In the genomic region with DNA sequence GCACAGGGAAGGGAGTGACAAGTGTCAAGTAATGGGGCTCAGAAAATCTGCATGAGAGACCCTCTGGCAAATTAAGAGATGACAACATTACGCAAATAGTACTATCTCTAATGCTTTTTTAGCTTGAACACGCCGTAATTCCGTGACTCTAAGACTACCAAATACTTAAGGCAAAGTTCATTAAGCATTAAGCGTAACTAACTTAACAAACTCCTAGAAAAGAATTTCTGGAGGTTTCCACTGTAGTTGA, we compare ENCODE assay signal across 15 cellular contexts. TPM values are rescaled to one million over a fixed set of nuclear protein-coding genes. Genes with fewer than 3 reads are reported as not detected.
DNase-seq lines count a peak whose midpoint lies in the region; FAIRE-seq and TF ChIP-seq lines count a peak whose summit lies in the region.
"Had no signal": no experiment of that assay in that cellular context is flagged by ENCODE, and none has a peak within 500 bp of the region (broad histone marks: within the 10 kb centered on the region; RNA-seq: fewer than 3 reads in every experiment).

No MANE protein-coding gene starts in this region.

- H4K20me1 ChIP-seq in KMS-11 (ENCODE audit: insufficient read depth) = no peaks in the 10 kb centered on the region

- no peak overlapping the region for H3K4me2 ChIP-seq in KMS-11

- peak overlapping the region; percentile 50; the same call in 1 of the 2 replicates for H2AFZ ChIP-seq in KMS-11 (ENCODE audit: low read depth)

- TF ChIP-seq CTCF in Calu3 (IDR thresholded peaks at IDR 0.05; ENCODE audit: unreplicated experiment) (no peak), KMS-11 (conservative IDR thresholded peaks at IDR 0.05; ENCODE audit: low read depth, low read length) (no peak), esophagus muscularis mucosa (IDR thresholded peaks at IDR 0.05) (no peak), progenitor cell of endocrine pancreas (IDR thresholded peaks at IDR 0.05; ENCODE audit: unreplicated experiment) (no peak)

- 25% methylated on average over 5 of the region's 5 CpGs for WGBS in esophagus muscularis mucosa

- H3K4me1 Mint-ChIP-seq in Calu3 (ENCODE audit: low read depth, unreplicated experiment) = peaks cover 7% of the 10 kb centered on the region
- H3K4me1 Mint-ChIP-seq in progenitor cell of endocrine pancreas (ENCODE audit: low read depth) = peaks cover 26% of the 10 kb centered on the region

- BruUV-seq in Calu3 (replicated peaks; lab: Mats Ljungman, UMichigan) = no TSS peak

- no peaks in the 10 kb centered on the region for H3K79me2 ChIP-seq in KMS-11 (ENCODE audit: insufficient read depth, low read depth)

- no peak overlapping the region for H3K27ac Mint-ChIP-seq in Calu3 (ENCODE audit: unreplicated experiment)
- H3K27ac Mint-ChIP-seq in progenitor cell of endocrine pancreas = peak overlapping the region; percentile 49

- intact Hi-C loops in Calu3 (cut with micrococcal nuclease; ENCODE audit: unreplicated experiment) = no loop called here
- intact Hi-C loops in esophagus muscularis mucosa (cut with DNase I) = loop anchor here (5.0 kb wide), 1 partner anchor 275 kb away; no protein-coding TSS in a partner anchor

- no peak for FAIRE-seq in RCC 7860 (lab: Jason Lieb, UNC)

- TF ChIP-seq EP300 in esophagus muscularis mucosa (IDR thresholded peaks at IDR 0.05) = no peak

- H3K27me3 Mint-ChIP-seq in Calu3 (ENCODE audit: unreplicated experiment) (peaks cover 100% of the 10 kb centered on the region), progenitor cell of endocrine pancreas (peaks cover 20% of the 10 kb centered on the region)

- H3K9me3 Mint-ChIP-seq in Calu3 (ENCODE audit: low read depth, unreplicated experiment) = no peaks in the 10 kb centered on the region
- no peaks in the 10 kb centered on the region for H3K9me3 Mint-ChIP-seq in progenitor cell of endocrine pancreas (ENCODE audit: low read depth)

- H3K27me3 ChIP-seq in KMS-11 (ENCODE audit: insufficient read depth, low read depth) (no peaks in the 10 kb centered on the region), esophagus muscularis mucosa (peaks cover 0 to 9% (median 0%) of the 10 kb centered on the region in 4 donors)
- H3K27me3 ChIP-seq in effector memory CD4-positive, alpha-beta T cell (replicated peaks; ENCODE audit: control insufficient read depth, insufficient read depth, low read length, poor library complexity, severe bottlenecking) = peaks cover 5% of the 10 kb centered on the region

- H3K4me3 Mint-ChIP-seq in Calu3 (ENCODE audit: low read depth, unreplicated experiment) (peak overlapping the region; percentile 19), progenitor cell of endocrine pancreas (ENCODE audit: low read depth) (no peak overlapping the region)

- no peaks in the 10 kb centered on the region for H3K9me3 ChIP-seq in esophagus muscularis mucosa
- no peaks in the 10 kb centered on the region for H3K9me3 ChIP-seq in effector memory CD4-positive, alpha-beta T cell (ENCODE audit: control insufficient read depth, low read length)
- H3K9me3 ChIP-seq: HAP-1, SJSA1 had no signal

- H3K36me3 ChIP-seq in KMS-11 (ENCODE audit: insufficient read depth) = no peaks in the 10 kb centered on the region
- H3K36me3 ChIP-seq in esophagus muscularis mucosa = no peaks in the 10 kb centered on the region
- no peaks in the 10 kb centered on the region for H3K36me3 ChIP-seq in effector memory CD4-positive, alpha-beta T cell (ENCODE audit: control insufficient read depth, insufficient read depth, low read length)
- H3K36me3 ChIP-seq: HAP-1, SJSA1 had no signal

- no peak for TF ChIP-seq POLR2A in esophagus muscularis mucosa (IDR thresholded peaks at IDR 0.05; ENCODE audit: low read depth)

- H3K9ac ChIP-seq in KMS-11 = no peak overlapping the region

- CTCF ChIA-PET in Calu3 (lab: Charles Lee) = interaction anchor here (0.5 to 0.6 kb wide), 2 partner anchors 123 to 275 kb away, joined by 3 read pairs; no protein-coding TSS in a partner anchor

- DNase-seq in Calu3 = no peak
- no peak for DNase-seq in esophagus muscularis mucosa (ENCODE audit: extremely low spot score)
- DNase-seq in progenitor cell of endocrine pancreas (ENCODE audit: low spot score, unreplicated experiment) = no peak
- DNase-seq in effector memory CD4-positive, alpha-beta T cell = no peak
- DNase-seq in activated CD4-positive, CD25-positive, alpha-beta regulatory T cell treated with anti-CD3 and anti-CD28 coated beads, Interleukin-2, amount 50 U/mL, for 72 hours = no peak
- no peak for DNase-seq in RCC 7860 (ENCODE audit: low spot score)
- DNase-seq: COR-L47; NCI-H1436 treated with DMSO at 0.1 percent for 48 hours; NCI-H446 treated with DMSO at 0.1 percent for 48 hours; NK-92 treated with Interleukin-12 subunit alpha and Interleukin-12 subunit beta, amount 100 ng/mL, for 24 hours had no signal

- no peaks in the 10 kb centered on the region for H3K36me3 Mint-ChIP-seq in Calu3 (ENCODE audit: insufficient read depth, unreplicated experiment)
- peaks cover 2% of the 10 kb centered on the region for H3K36me3 Mint-ChIP-seq in progenitor cell of endocrine pancreas (ENCODE audit: insufficient read depth)

- H3K27ac ChIP-seq in KMS-11 = no peak overlapping the region
- H3K27ac ChIP-seq in esophagus muscularis mucosa (replicated peaks in 1 of 4) = peak overlapping the region in 3 of 4 donors; percentile 21 to 65 (median 28)
- H3K27ac ChIP-seq in effector memory CD4-positive, alpha-beta T cell (ENCODE audit: insufficient read depth, low read length, poor library complexity, severe bottlenecking) = no peak overlapping the region
- H3K27ac ChIP-seq: RWPE1, SJSA1 had no signal

- H3K4me1 ChIP-seq in KMS-11 (ENCODE audit: low read depth, poor library complexity, severe bottlenecking) = no peaks in the 10 kb centered on the region
- H3K4me1 ChIP-seq in esophagus muscularis mucosa = peaks cover 21 to 60% (median 48%) of the 10 kb centered on the region in 4 donors
- no peaks in the 10 kb centered on the region for H3K4me1 ChIP-seq in effector memory CD4-positive, alpha-beta T cell (ENCODE audit: control insufficient read depth, insufficient read depth, low read length, poor library complexity, severe bottlenecking)
- H3K4me1 ChIP-seq: HAP-1 had no signal

- H3K4me3 ChIP-seq in KMS-11 (IDR thresholded peaks at IDR 0.05; ENCODE audit: insufficient read depth, low read depth, low read length) (no peak overlapping the region), esophagus muscularis mucosa (no peak overlapping the region)
- H3K4me3 ChIP-seq in effector memory CD4-positive, alpha-beta T cell (ENCODE audit: insufficient read depth, low read depth, low read length, poor library complexity, severe bottlenecking) = no peak overlapping the region
- H3K4me3 ChIP-seq: HAP-1, SJSA1 had no signal

RNA-seq across cellular contexts. Expression of a gene that starts 1.2 kb away (rescaled TPM):
- total RNA-seq in Calu3 (2022) (0.05 TPM in 2 replicates), esophagus muscularis mucosa (1 to 10 TPM in 3 of 4 donors, under 1 TPM in 1; 0.83 to 4.4 (median 2.0) TPM), progenitor cell of endocrine pancreas (15.6 and 22.2 TPM in 2 replicates)
- total RNA-seq: MCF 10A, SJSA1 had no signal

Comparison
In these comparisons a context has a peak if more than half of its experiments do, and no peak if none do; other contexts are left out.
1. H3K27ac ChIP-seq: peak in esophagus muscularis mucosa (3 of 4); none in KMS-11 (single experiment) and effector memory CD4-positive, alpha-beta T cell (single experiment).